In the genomic region with DNA sequence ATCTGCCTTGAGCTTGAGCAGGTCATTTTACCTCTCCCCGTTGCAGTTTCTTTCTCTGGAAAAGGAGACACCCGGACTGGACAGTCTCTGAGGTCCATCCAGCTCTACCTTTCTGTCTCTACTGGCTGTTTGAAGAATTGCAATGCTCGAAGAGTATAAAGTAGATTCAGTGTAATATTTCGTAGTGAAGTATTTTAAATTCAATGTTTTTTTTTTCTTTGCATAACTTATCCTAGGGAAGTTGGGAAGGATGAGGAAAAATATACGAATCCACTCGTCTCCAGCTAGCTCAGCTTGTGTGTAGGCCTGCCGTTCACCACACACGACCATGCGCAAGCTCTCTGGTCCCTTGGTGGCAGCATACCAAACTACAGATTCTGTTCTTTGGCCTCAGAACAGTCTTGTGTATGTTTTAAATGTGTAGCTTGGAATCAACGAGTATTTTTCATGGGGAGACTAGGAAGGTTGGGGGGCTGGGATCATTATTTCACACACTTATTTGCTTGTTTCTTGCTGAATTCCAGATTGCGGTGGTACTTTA, we compare ENCODE assay signal across 16 cellular contexts.
DNase-seq lines count a peak whose midpoint lies in the region; ATAC-seq and TF ChIP-seq lines count a peak whose summit lies in the region.
"Had no signal": no experiment of that assay in that cellular context is flagged by ENCODE, and none has a peak within 500 bp of the region (broad histone marks: within the 10 kb centered on the region; RNA-seq: fewer than 3 reads in every experiment).

No MANE protein-coding gene starts in this region.

- 100% methylated on average over 3 of the region's 11 CpGs; no CpG with 5 or more reads in 1 of the 2 experiments for WGBS in IMR-90 (ENCODE audit: extremely low coverage in 2 of 2, insufficient read length in 1 of 2), 2 experiments

- H3K4ac ChIP-seq in IMR-90 (ENCODE audit: low read depth, low read length), result no peak overlapping the region

- no peaks in the 10 kb centered on the region for H4K20me1 ChIP-seq in IMR-90 (ENCODE audit: insufficient read depth, low read length)

- no peak overlapping the region for H2BK120ac ChIP-seq in IMR-90 (ENCODE audit: low read depth, low read length)

- H3K4me3 Mint-ChIP-seq in brain (no peak overlapping the region), nephron (no peak overlapping the region)
- H3K4me3 Mint-ChIP-seq: activated T-helper 1 cell treated with anti-CD3 and anti-CD28 coated beads, Interleukin-12 subunit alpha, Interleukin-12 subunit beta, Interleukin-2, Interleukin-4 antibody, amounts not matched to agents 30 ng/mL and 10 ng/mL and 1 ng/mL, durations not matched to agents 14 hours and 24 hours and 36 hours had no signal

- H3K36me3 Mint-ChIP-seq in brain (no peaks in the 10 kb centered on the region), nephron (ENCODE audit: low read depth) (no peaks in the 10 kb centered on the region)

- intact Hi-C loops in IMR-90 (cut with micrococcal nuclease), result no loop called here

- CTCF ChIA-PET in IMR-90 (lab: Yijun Ruan, JAX), result interaction anchor here (0.6 to 1.3 kb wide), 6 partner anchors 14 to 324 kb away, joined by 3 to 8 read pairs (median 4); no protein-coding TSS in a partner anchor

- no peak for ATAC-seq in IMR-90 (ENCODE audit: low read depth)
- no peak for ATAC-seq in GM21447 (IDR thresholded peaks at IDR 0.05; ENCODE audit: unreplicated experiment)
- ATAC-seq in HG03520 (IDR thresholded peaks at IDR 0.05; ENCODE audit: unreplicated experiment), result no peak
- ATAC-seq: left ventricle myocardium superior had no signal

- peaks cover 2% of the 10 kb centered on the region for H3K27me3 Mint-ChIP-seq in brain
- H3K27me3 Mint-ChIP-seq in nephron (ENCODE audit: low read depth), result no peaks in the 10 kb centered on the region

- no peak overlapping the region for H3K18ac ChIP-seq in IMR-90 (ENCODE audit: low read depth, low read length)

- H4K5ac ChIP-seq in IMR-90 (ENCODE audit: low read depth, low read length), result no peak overlapping the region

- H2AK5ac ChIP-seq in IMR-90 (ENCODE audit: low read depth, low read length), result no peak overlapping the region

- H3K9me3 Mint-ChIP-seq in brain (no peaks in the 10 kb centered on the region), nephron (no peaks in the 10 kb centered on the region)
- H3K9me3 Mint-ChIP-seq: activated T-helper 1 cell treated with anti-CD3 and anti-CD28 coated beads, Interleukin-12 subunit alpha, Interleukin-12 subunit beta, Interleukin-2, Interleukin-4 antibody, amounts not matched to agents 30 ng/mL and 10 ng/mL and 1 ng/mL, durations not matched to agents 14 hours and 24 hours and 36 hours had no signal

- H2BK20ac ChIP-seq in IMR-90 (ENCODE audit: low read depth, low read length), result no peak overlapping the region

- TF ChIP-seq RAD21 in IMR-90 (IDR thresholded peaks at IDR 0.05; ENCODE audit: low read length), result 0 out of 2 replicates have a peak, but pooled peaks have one; percentile 12

- H3K27ac ChIP-seq in IMR-90 (ENCODE audit: insufficient read depth, low read length), result no peak overlapping the region
- H3K27ac ChIP-seq: ascending aorta, SJCRH30, spleen, thyroid gland had no signal

- peak; percentile 23 for DNase-seq in ELR (ENCODE audit: low read depth)
- DNase-seq in IMR-90, result no peak
- DNase-seq in NCI-H1105 (lab: John Stamatoyannopoulos, UW), result no peak
- no peak for DNase-seq in stimulated activated CD4-positive, alpha-beta T cell treated with anti-CD3 and anti-CD28 coated beads, Interleukin-12 subunit alpha, Interleukin-12 subunit beta, amount 100 ng/mL, for 4 hours
- DNase-seq: activated CD4-positive, alpha-beta T cell treated with anti-CD3 and anti-CD28 coated beads for 1 hour; left ventricle myocardium superior; NCI-H1105 treated with DMSO at 0.1 percent for 48 hours; SJCRH30; spleen; thyroid gland had no signal

- H3K14ac ChIP-seq in IMR-90 (replicated peaks; ENCODE audit: low read depth, low read length), result no peak overlapping the region

- in situ Hi-C loops in IMR-90 (cut with MboI; ENCODE audit: low sequenced_read_pairs), result no loop called here

- TF ChIP-seq POLR2A in IMR-90 (IDR thresholded peaks at IDR 0.05; ENCODE audit: low read depth, low read length), result no peak

- dilution Hi-C loops in IMR-90 (cut with HindIII; ENCODE audit: low sequenced_read_pairs, unreplicated experiment), result no loop called here

- POLR2A ChIA-PET in IMR-90 (lab: Charles Lee; ENCODE audit: unreplicated experiment), result no interaction called here

- no peaks in the 10 kb centered on the region for H3K27me3 ChIP-seq in IMR-90 (ENCODE audit: control insufficient read depth, insufficient read depth, low read length)
- H3K27me3 ChIP-seq: ascending aorta, thyroid gland had no signal

- BruUV-seq in IMR-90 (replicated peaks; lab: Mats Ljungman, UMichigan), result no TSS peak

- H2AK9ac ChIP-seq in IMR-90 (replicated peaks; ENCODE audit: low read depth, low read length, poor library complexity), result no peak overlapping the region

- peaks cover 50% of the 10 kb centered on the region for H3K4me1 Mint-ChIP-seq in brain
- H3K4me1 Mint-ChIP-seq in nephron, result peaks cover 37% of the 10 kb centered on the region

- no peak overlapping the region for H3K4me3 ChIP-seq in IMR-90 (ENCODE audit: insufficient read depth, low read depth, low read length)
- H3K4me3 ChIP-seq: ascending aorta, SJCRH30, spleen, thyroid gland had no signal

- no peak overlapping the region for H2BK15ac ChIP-seq in IMR-90 (ENCODE audit: low read depth, low read length)

- peaks cover 12% of the 10 kb centered on the region; the same call in 1 of the 2 replicates for H3K9me1 ChIP-seq in IMR-90 (ENCODE audit: insufficient read depth, low read length)

- no peak overlapping the region for H4K91ac ChIP-seq in IMR-90 (ENCODE audit: insufficient read depth, low read depth, low read length)

- H3K27ac Mint-ChIP-seq in brain (no peak overlapping the region), nephron (no peak overlapping the region)
- H3K27ac Mint-ChIP-seq: activated T-helper 1 cell treated with anti-CD3 and anti-CD28 coated beads, Interleukin-12 subunit alpha, Interleukin-12 subunit beta, Interleukin-2, Interleukin-4 antibody, amounts not matched to agents 30 ng/mL and 10 ng/mL and 1 ng/mL, durations not matched to agents 14 hours and 24 hours and 36 hours had no signal

- H2BK5ac ChIP-seq in IMR-90 (ENCODE audit: low read depth, low read length, poor library complexity, severe bottlenecking), result no peak overlapping the region

- peaks cover 6% of the 10 kb centered on the region; the same call in 1 of the 2 replicates for H3K4me1 ChIP-seq in IMR-90 (ENCODE audit: control insufficient read depth, insufficient read depth, low read length)
- H3K4me1 ChIP-seq: SJCRH30, thyroid gland had no signal

- no peak overlapping the region for H3K9ac ChIP-seq in IMR-90 (ENCODE audit: low read depth, low read length)

- no peak overlapping the region for H3K4me2 ChIP-seq in IMR-90 (ENCODE audit: low read depth, low read length)

- no peak overlapping the region for H2AFZ ChIP-seq in IMR-90 (replicated peaks; ENCODE audit: low read length, poor library complexity)

- H3K56ac ChIP-seq in IMR-90 (ENCODE audit: extremely low read depth, insufficient read depth, low read length), result no peak overlapping the region

- H3K23ac ChIP-seq in IMR-90 (ENCODE audit: low read depth, low read length), result no peak overlapping the region

- no peak overlapping the region for H4K8ac ChIP-seq in IMR-90 (ENCODE audit: low read depth in 2 of 2, low read length in 2 of 2)

- H3K36me3 ChIP-seq in IMR-90 (ENCODE audit: control insufficient read depth, insufficient read depth, low read length), result no peaks in the 10 kb centered on the region
- H3K36me3 ChIP-seq: ascending aorta, SJCRH30, spleen, thyroid gland had no signal

- no peaks in the 10 kb centered on the region for H3K9me3 ChIP-seq in IMR-90 (ENCODE audit: control insufficient read depth, insufficient read depth, low read length)
- H3K9me3 ChIP-seq: ascending aorta, SJCRH30, spleen, thyroid gland had no signal

- H3K79me1 ChIP-seq in IMR-90 (ENCODE audit: low read depth in 1 of 2, low read length in 2 of 2), result no peaks in the 10 kb centered on the region; a peak in 1 of 4 replicates

- TF ChIP-seq CTCF in IMR-90 (conservative IDR thresholded peaks at IDR 0.05; ENCODE audit: low read depth, low read length) (peak; percentile 10; the same call in 1 of the 2 replicates), brain (conservative IDR thresholded peaks at IDR 0.05) (peak; percentile 16 to 46), nephron (IDR thresholded peaks at IDR 0.05; ENCODE audit: unreplicated experiment in 3 of 3) (peak in 2 of 3 experiments; percentile 37 to 39)

TF ChIP-seq in IMR-90, 13 proteins besides CTCF, POLR2A, EP300 and RAD21 (continues in another document):
- TF ChIP-seq, protein P1, sequence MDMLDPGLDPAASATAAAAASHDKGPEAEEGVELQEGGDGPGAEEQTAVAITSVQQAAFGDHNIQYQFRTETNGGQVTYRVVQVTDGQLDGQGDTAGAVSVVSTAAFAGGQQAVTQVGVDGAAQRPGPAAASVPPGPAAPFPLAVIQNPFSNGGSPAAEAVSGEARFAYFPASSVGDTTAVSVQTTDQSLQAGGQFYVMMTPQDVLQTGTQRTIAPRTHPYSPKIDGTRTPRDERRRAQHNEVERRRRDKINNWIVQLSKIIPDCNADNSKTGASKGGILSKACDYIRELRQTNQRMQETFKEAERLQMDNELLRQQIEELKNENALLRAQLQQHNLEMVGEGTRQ (IDR thresholded peaks at IDR 0.05; ENCODE audit: low read depth, low read length), result no peak
- no peak for TF ChIP-seq CEBPB (IDR thresholded peaks at IDR 0.05; ENCODE audit: low read depth, low read length)
- TF ChIP-seq NFE2L2 (IDR thresholded peaks at IDR 0.05; ENCODE audit: low read depth, low read length), result no peak
- no peak for TF ChIP-seq MXI1 (IDR thresholded peaks at IDR 0.05; ENCODE audit: borderline replicate concordance, low read depth, low read length)
- TF ChIP-seq RCOR1 (IDR thresholded peaks at IDR 0.05; ENCODE audit: insufficient replicate concordance, low read length), result no peak
- no peak for TF ChIP-seq MAZ (IDR thresholded peaks at IDR 0.05; ENCODE audit: borderline replicate concordance, low read depth, low read length)
- TF ChIP-seq MAFK (IDR thresholded peaks at IDR 0.05; ENCODE audit: low read depth, low read length), result no peak
- no peak for TF ChIP-seq FOS (IDR thresholded peaks at IDR 0.05; ENCODE audit: low read depth, low read length)
- TF ChIP-seq BHLHE40 (IDR thresholded peaks at IDR 0.05; ENCODE audit: low read depth, low read length), result no peak
- no peak for TF ChIP-seq RFX5 (IDR thresholded peaks at IDR 0.05; ENCODE audit: low read depth, low read length)
- no peak for TF ChIP-seq SMC3 (IDR thresholded peaks at IDR 0.05; ENCODE audit: low read depth, low read length)
- no peak for TF ChIP-seq CHD1 (IDR thresholded peaks at IDR 0.05; ENCODE audit: low read depth, low read length)
